10 cellular contexts compared by ENCODE assay signal in the genomic region with DNA sequence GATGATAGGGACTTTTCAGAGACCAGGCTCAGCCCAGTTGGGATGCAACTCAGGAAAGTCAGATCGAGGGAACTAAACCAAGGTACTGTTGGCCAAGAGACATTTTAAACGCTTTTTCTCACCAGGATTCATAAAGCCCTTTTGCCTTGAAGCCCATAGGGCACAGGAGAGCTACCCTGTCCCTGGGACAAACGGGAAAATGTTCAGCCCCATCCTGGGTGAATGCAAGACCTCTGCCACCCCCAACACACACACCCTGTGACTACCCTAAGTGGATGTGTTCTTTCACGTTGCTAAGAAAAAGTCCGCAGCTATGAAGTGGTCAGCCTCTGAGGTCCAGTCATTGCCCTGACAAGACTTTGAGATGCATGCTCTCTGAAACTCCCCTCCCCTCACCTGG. TPM values are rescaled to one million over a fixed set of nuclear protein-coding genes. Genes with fewer than 3 reads are reported as not detected.
DNase-seq lines count a peak whose midpoint lies in the region; ATAC-seq, FAIRE-seq and TF ChIP-seq lines count a peak whose summit lies in the region.
"Had no signal": no experiment of that assay in that cellular context is flagged by ENCODE, and none has a peak within 500 bp of the region (broad histone marks: within the 10 kb centered on the region; RNA-seq: fewer than 3 reads in every experiment).

No MANE protein-coding gene starts in this region.

- no peak for TF ChIP-seq CTCF in AG04449 (IDR thresholded peaks at IDR 0.05; ENCODE audit: insufficient read depth, low read length, missing control alignments)
- no peak for TF ChIP-seq CTCF in neural progenitor cell (IDR thresholded peaks at IDR 0.05)

- CTCF ChIA-PET in AG04449 (lab: Yijun Ruan, JAX) = interaction anchor here (1.3 to 2.1 kb wide), 3 partner anchors 9 to 16 kb away, joined by 3 to 5 read pairs (median 5); no protein-coding TSS in a partner anchor

- POLR2A ChIA-PET in AG04449 (lab: Yijun Ruan, JAX) = no interaction called here

- H3K36me3 Mint-ChIP-seq in IgD-negative memory B cell = peaks cover 2% of the 10 kb centered on the region
- peaks cover 7% of the 10 kb centered on the region for H3K36me3 Mint-ChIP-seq in neural progenitor cell

- peaks cover 46 to 58% of the 10 kb centered on the region in 2 donors for H3K4me1 ChIP-seq in duodenal mucosa (ENCODE audit: control insufficient read depth in 1 of 2, insufficient read depth in 2 of 2, low read length in 2 of 2)
- peaks cover 42% of the 10 kb centered on the region for H3K4me1 ChIP-seq in neural progenitor cell

- H3K79me2 ChIP-seq in neural progenitor cell (ENCODE audit: low read depth) = no peaks in the 10 kb centered on the region

- H3F3A ChIP-seq in neural progenitor cell (ENCODE audit: low read depth) = peaks cover 14% of the 10 kb centered on the region

- H4K20me1 ChIP-seq in neural progenitor cell (ENCODE audit: low read depth) = no peaks in the 10 kb centered on the region

- H3K9me3 ChIP-seq in duodenal mucosa (ENCODE audit: control insufficient read depth in 1 of 2, low read length in 2 of 2) = no peaks in the 10 kb centered on the region
- no peaks in the 10 kb centered on the region for H3K9me3 ChIP-seq in neural progenitor cell (ENCODE audit: low read depth)

- no peak overlapping the region for H2AFZ ChIP-seq in neural progenitor cell (replicated peaks)
- H2AFZ ChIP-seq: PC-9 had no signal

- H3K4me2 ChIP-seq in neural progenitor cell = peak overlapping the region; percentile 76
- H3K4me2 ChIP-seq: PC-9 had no signal

- H3K4me3 Mint-ChIP-seq in IgD-negative memory B cell (peak overlapping the region; percentile 86 to 96 (median 92)), neural progenitor cell (peak overlapping the region; percentile 76)

- H3K27me3 Mint-ChIP-seq in IgD-negative memory B cell (no peaks in the 10 kb centered on the region), neural progenitor cell (ENCODE audit: insufficient read depth, low read depth) (peaks cover 12% of the 10 kb centered on the region)

- H3K27me3 ChIP-seq in duodenal mucosa (ENCODE audit: control insufficient read depth in 1 of 2, insufficient read depth in 2 of 2, low read length in 2 of 2) (no peaks in the 10 kb centered on the region), neural progenitor cell (peaks cover 36% of the 10 kb centered on the region)

- peak overlapping the region; percentile 45 for H3K4me3 ChIP-seq in AG04449 (ENCODE audit: low read depth, low read length)
- H3K4me3 ChIP-seq in duodenal mucosa (ENCODE audit: low read depth in 1 of 2, low read length in 2 of 2) = peak overlapping the region; percentile 73 to 79
- peak overlapping the region; percentile 31 for H3K4me3 ChIP-seq in neural progenitor cell
- H3K4me3 ChIP-seq: PC-9 had no signal

- H3K27ac ChIP-seq in duodenal mucosa (ENCODE audit: low read depth, low read length) (peak overlapping the region; percentile 17), neural progenitor cell (no peak overlapping the region)
- H3K27ac ChIP-seq: PC-9 had no signal

- DNase-seq in AG04449 (ENCODE audit: low read depth, low spot score) = no peak
- DNase-seq in neural progenitor cell (ENCODE audit: low spot score) = peak; percentile 22
- no peak for DNase-seq in GM19239 (ENCODE audit: insufficient read length, low spot score)
- no peak for DNase-seq in NCI-H2029 (lab: John Stamatoyannopoulos, UW)

- peaks cover 75 to 95% (median 79%) of the 10 kb centered on the region in 3 donors for H3K4me1 Mint-ChIP-seq in IgD-negative memory B cell
- peaks cover 71% of the 10 kb centered on the region for H3K4me1 Mint-ChIP-seq in neural progenitor cell

- no peaks in the 10 kb centered on the region for H3K9me3 Mint-ChIP-seq in IgD-negative memory B cell
- H3K9me3 Mint-ChIP-seq in neural progenitor cell = no peaks in the 10 kb centered on the region

- ATAC-seq in GM18511 (IDR thresholded peaks at IDR 0.05; ENCODE audit: unreplicated experiment) = no peak
- ATAC-seq in HG02840 (IDR thresholded peaks at IDR 0.05; ENCODE audit: low FRiP score, unreplicated experiment) = no peak

- H3K9ac ChIP-seq in duodenal mucosa (ENCODE audit: low read depth in 1 of 2, low read length in 2 of 2) (peak overlapping the region; percentile 65 to 86), neural progenitor cell (no peak overlapping the region)

- no peaks in the 10 kb centered on the region for H3K36me3 ChIP-seq in duodenal mucosa (ENCODE audit: control insufficient read depth in 1 of 2, insufficient read depth in 2 of 2, low read length in 2 of 2)
- no peaks in the 10 kb centered on the region for H3K36me3 ChIP-seq in neural progenitor cell

- no peak for FAIRE-seq in GM19239 (lab: Jason Lieb, UNC)
- FAIRE-seq: islet of Langerhans had no signal

- peak overlapping the region; percentile 97 to 99 (median 98) for H3K27ac Mint-ChIP-seq in IgD-negative memory B cell
- peak overlapping the region; percentile 78 for H3K27ac Mint-ChIP-seq in neural progenitor cell

RNA-seq across cellular contexts. Expression of a gene that starts 58.4 kb away (rescaled TPM):
- polyA plus RNA-seq in IgD-negative memory B cell = 20.4 TPM
- 1.6 and 4.5 TPM in 2 replicates for total RNA-seq in neural progenitor cell (ENCODE audit: low replicate concordance)
